In the genomic region with DNA sequence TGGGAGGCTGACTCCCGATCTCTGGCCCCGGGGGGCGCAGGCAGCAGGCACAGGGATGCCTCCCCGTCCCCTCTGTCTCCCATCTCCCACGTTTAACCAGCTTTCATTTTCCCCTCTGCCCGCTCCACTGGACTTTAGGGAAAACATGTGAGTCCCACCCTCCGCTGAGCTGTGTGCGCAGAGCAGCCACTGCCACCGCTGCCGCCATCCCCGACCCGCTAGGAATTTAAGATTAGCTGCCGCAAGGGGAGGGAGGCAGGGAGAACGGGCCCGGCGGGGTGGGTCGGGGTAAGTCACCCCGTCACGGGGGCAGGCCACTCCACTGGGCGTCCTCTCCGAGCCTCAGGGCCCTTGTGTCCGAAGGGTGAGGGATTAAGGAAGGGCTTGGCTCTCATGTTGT, we compare ENCODE assay signal across 21 cellular contexts. TPM values are rescaled to one million over a fixed set of nuclear protein-coding genes. Genes with fewer than 3 reads are reported as not detected.
DNase-seq lines count a peak whose midpoint lies in the region; ATAC-seq, FAIRE-seq and TF ChIP-seq lines count a peak whose summit lies in the region.
"Had no signal": no experiment of that assay in that cellular context is flagged by ENCODE, and none has a peak within 500 bp of the region (broad histone marks: within the 10 kb centered on the region; RNA-seq: fewer than 3 reads in every experiment).

No MANE protein-coding gene starts in this region.

- peak overlapping the region; percentile 41; the same call in 1 of the 2 replicates for H3K9ac ChIP-seq in BLaER1
- H3K9ac ChIP-seq in K562 (ENCODE audit: insufficient read depth in 1 of 2, low read depth in 2 of 2, low read length in 2 of 2): peak overlapping the region in 1 of 2 experiments; percentile 71; a peak in 2 of 4 replicates

- no peaks in the 10 kb centered on the region for H3K9me1 ChIP-seq in K562 (ENCODE audit: control insufficient read depth, insufficient read depth, low read length)

- in situ Hi-C loops in K562 (cut with MboI): no loop called here

- H3K36me3 ChIP-seq in BLaER1: no peaks in the 10 kb centered on the region
- no peaks in the 10 kb centered on the region for H3K36me3 ChIP-seq in K562 (ENCODE audit: control insufficient read depth, insufficient read depth, low read length)
- no peaks in the 10 kb centered on the region for H3K36me3 ChIP-seq in osteoblast (ENCODE audit: insufficient read depth, low read length)

- intact Hi-C loops in K562 (cut with micrococcal nuclease): no loop called here

- TF ChIP-seq POLR2A in K562 (conservative IDR thresholded peaks at IDR 0.05): no peak

- no peak for TF ChIP-seq EP300 in K562 (IDR thresholded peaks at IDR 0.05; ENCODE audit: low read length)

- FAIRE-seq in K562 (lab: Jason Lieb, UNC): no peak
- FAIRE-seq: A204.1, GM12891, GM18507, H54 had no signal

- no peak overlapping the region for H2AFZ ChIP-seq in K562 (ENCODE audit: low read depth, low read length)
- H2AFZ ChIP-seq in osteoblast (ENCODE audit: low read length): no peak overlapping the region
- H2AFZ ChIP-seq: GM23338 had no signal

- H3K27me3 ChIP-seq in BLaER1: no peaks in the 10 kb centered on the region
- H3K27me3 ChIP-seq in K562 (ENCODE audit: control insufficient read depth in 2 of 2, insufficient read depth in 2 of 2, low read length in 2 of 2): peaks cover 7 to 13% of the 10 kb centered on the region in 2 experiments; a peak in 4 of 5 replicates
- no peaks in the 10 kb centered on the region for H3K27me3 ChIP-seq in osteoblast (ENCODE audit: insufficient read depth, low read length)

- TF ChIP-seq CTCF in K562 (IDR thresholded peaks at IDR 0.05 in 2 of 3, conservative IDR thresholded peaks at IDR 0.05 in 1 of 3; ENCODE audit: insufficient read depth in 2 of 3, low read depth in 1 of 3, low read length in 3 of 3) (no peak), osteoblast (IDR thresholded peaks at IDR 0.05; ENCODE audit: extremely low read depth, low read depth, low read length) (no peak)

- H3K79me2 ChIP-seq in K562 (ENCODE audit: control insufficient read depth, insufficient read depth, low read length): no peaks in the 10 kb centered on the region
- no peaks in the 10 kb centered on the region for H3K79me2 ChIP-seq in osteoblast (ENCODE audit: insufficient read depth, low read length)

- no peaks in the 10 kb centered on the region for H3K9me3 ChIP-seq in BLaER1
- no peaks in the 10 kb centered on the region for H3K9me3 ChIP-seq in K562 (replicated peaks; ENCODE audit: control insufficient read depth, insufficient read depth, low read depth, low read length)
- H3K9me3 ChIP-seq in osteoblast (ENCODE audit: low read depth, low read length): no peaks in the 10 kb centered on the region

- H3K4me1 ChIP-seq in BLaER1: peaks cover 22% of the 10 kb centered on the region
- peaks cover 7 to 26% of the 10 kb centered on the region in 2 experiments; a peak in 4 of 5 replicates for H3K4me1 ChIP-seq in K562 (replicated peaks in 1 of 2; ENCODE audit: control insufficient read depth in 2 of 2, insufficient read depth in 2 of 2, low read length in 2 of 2)
- no peaks in the 10 kb centered on the region for H3K4me1 ChIP-seq in osteoblast (ENCODE audit: insufficient read depth, low read length)

- ATAC-seq in K562 (no peak), HG03175 (IDR thresholded peaks at IDR 0.05; ENCODE audit: unreplicated experiment) (no peak), HG03139 (IDR thresholded peaks at IDR 0.05; ENCODE audit: unreplicated experiment) (no peak), HG03378 (IDR thresholded peaks at IDR 0.05; ENCODE audit: unreplicated experiment) (no peak)
- ATAC-seq: GM23338 had no signal

- peak overlapping the region; percentile 53 for H3K4me2 ChIP-seq in BLaER1
- no peak overlapping the region for H3K4me2 ChIP-seq in K562 (ENCODE audit: insufficient read depth, low read length)
- H3K4me2 ChIP-seq in osteoblast (ENCODE audit: insufficient read depth, low read length): no peak overlapping the region
- H3K4me2 ChIP-seq: GM23338 had no signal

- WGBS in K562 (ENCODE audit: insufficient coverage, low coverage, missing lambda C conversion rate): 27% methylated on average over 15 of the region's 22 CpGs

- POLR2A ChIA-PET in K562 (lab: Yijun Ruan, JAX): interaction anchor here (0.7 kb wide), 1 partner anchor 50 kb away, joined by 3 read pairs; the partner anchor contains the start of gene CCDC124

- DNase-seq in K562 (ENCODE audit: extremely low read depth in 1 of 4, low spot score in 3 of 4): no peak
- peak; percentile 4 for DNase-seq in iPS-NIHi11 (ENCODE audit: low spot score)
- peak; percentile 23 for DNase-seq in osteoblast (ENCODE audit: insufficient read length, low spot score, missing footprints)
- DNase-seq in SKM-1 (lab: John Stamatoyannopoulos, UW; ENCODE audit: unreplicated experiment): no peak
- DNase-seq: Calu3; CD4-positive, alpha-beta T cell; CD8-positive, alpha-beta memory T cell; DMS79 treated with DMSO at 0.1 percent for 48 hours; GF-D8; HCEC 1CT had no signal

- H4K20me1 ChIP-seq in BLaER1 (no peaks in the 10 kb centered on the region), K562 (replicated peaks; ENCODE audit: control insufficient read depth, insufficient read depth, low read length) (no peaks in the 10 kb centered on the region), osteoblast (ENCODE audit: insufficient read depth, low read length) (no peaks in the 10 kb centered on the region)

- TF ChIP-seq RAD21 in K562 (CRISPR knock-in tag; conservative IDR thresholded peaks at IDR 0.05 in 1 of 2, IDR thresholded peaks at IDR 0.05 in 1 of 2): no peak

- H3K4me3 ChIP-seq in BLaER1 (no peak overlapping the region), K562 (no peak overlapping the region), osteoblast (ENCODE audit: insufficient read depth, low read length) (no peak overlapping the region)
- H3K4me3 ChIP-seq: GM23338 had no signal

- H3K27ac ChIP-seq in BLaER1: no peak overlapping the region
- no peak overlapping the region for H3K27ac ChIP-seq in K562 (ENCODE audit: extremely low read depth, low read depth, low read length)
- H3K27ac ChIP-seq in osteoblast (ENCODE audit: low read depth, low read length): no peak overlapping the region
- H3K27ac ChIP-seq: 22Rv1 had no signal

- CTCF ChIA-PET in K562 (lab: Yijun Ruan, JAX; ENCODE audit: low intra/inter-chr PET ratio): no interaction called here

- no TSS peak for BruUV-seq in K562 (replicated peaks; lab: Mats Ljungman, UMichigan)

RNA-seq across cellular contexts. Expression of gene KCNN1, which starts 15.5 kb away (rescaled TPM):
- total RNA-seq in K562 (2011; cell fraction: chromatin; rRNA removed; ENCODE audit: low replicate concordance): 1.2 and 3.6 TPM in 2 replicates
- 2.8 TPM in 2 replicates for total RNA-seq in K562 (2011; cell fraction: nucleolus; rRNA removed)
- 1.5 and 2.7 TPM in 2 replicates for total RNA-seq in K562 (2011; cell fraction: nucleoplasm; rRNA removed)
- total RNA-seq in K562 (2014; rRNA removed) (1.4 and 5.2 TPM in 2 replicates), K562 (2014; rRNA removed; fragmentation: Illumina TruSeq; extraction: Trizol) (0.22 and 0.33 TPM in 2 replicates), K562 (2015; rRNA removed; fragmentation: Illumina TruSeq; extraction: Trizol) (0.72 and 0.98 TPM in 2 replicates), K562 (2021) (4.7 and 6.2 TPM in 2 replicates), osteoblast (under 0.01 TPM in 1 of 2 replicates, not detected in the other)
- polyA plus RNA-seq in K562 (2011; rRNA removed) (1.4 and 2.9 TPM in 2 replicates), K562 (2014; fragmentation: Illumina TruSeq; extraction: Trizol) (0.25 and 1.1 TPM in 2 replicates), K562 (2014; fragmentation: Nextera tagmentation; extraction: Ambion mirVana) (under 1 TPM; 0.01 to 0.04 TPM), K562 (2014; rRNA removed) (1.3 and 3.2 TPM in 2 replicates)
- 4.5 and 7.9 TPM in 2 replicates for polyA plus RNA-seq in K562 (2011; cell fraction: cytosol; rRNA removed)
- polyA plus RNA-seq in K562 (2011; cell fraction: nucleus; rRNA removed): 2.2 and 3.5 TPM in 2 replicates
- polyA plus RNA-seq in K562 (2012): 2.7 and 5.0 TPM in 2 replicates
- polyA minus RNA-seq in K562 (2011; rRNA and poly(A)+ RNA removed): 1.2 and 1.5 TPM in 2 replicates
- polyA minus RNA-seq in K562 (2011; cell fraction: cytosol; rRNA and poly(A)+ RNA removed): 3.6 and 4.8 TPM in 2 replicates
- polyA minus RNA-seq in K562 (2011; cell fraction: nucleus; rRNA and poly(A)+ RNA removed): 2.2 and 2.4 TPM in 2 replicates
- total RNA-seq: Calu3; CD4-positive, alpha-beta T cell had no signal
- polyA plus RNA-seq: CD14-positive monocyte; CD8-positive, alpha-beta memory T cell had no signal

RNA-seq across cellular contexts. Expression of gene ARRDC2, which starts 25.5 kb away (rescaled TPM):
- 23.6 and 51.1 TPM in 2 replicates for total RNA-seq in K562 (2011; cell fraction: chromatin; rRNA removed; ENCODE audit: low replicate concordance)
- 35.1 and 37.9 TPM in 2 replicates for total RNA-seq in K562 (2011; cell fraction: nucleolus; rRNA removed)
- total RNA-seq in K562 (2011; cell fraction: nucleoplasm; rRNA removed): 17.8 and 21.5 TPM in 2 replicates
- total RNA-seq in K562 (2014; rRNA removed): 25.6 and 25.9 TPM in 2 replicates
- 12.2 and 13.1 TPM in 2 replicates for total RNA-seq in K562 (2014; rRNA removed; fragmentation: Illumina TruSeq; extraction: Trizol)
- total RNA-seq in K562 (2015; rRNA removed; fragmentation: Illumina TruSeq; extraction: Trizol): 16.0 and 16.1 TPM in 2 replicates
- 23.3 and 27.4 TPM in 2 replicates for total RNA-seq in K562 (2021)
- 11.5 and 15.2 TPM in 2 replicates for polyA plus RNA-seq in K562 (2011; rRNA removed)
- 9.5 and 28.8 TPM in 2 replicates for polyA plus RNA-seq in K562 (2011; cell fraction: cytosol; rRNA removed)
- 18.6 and 37.6 TPM in 2 replicates for polyA plus RNA-seq in K562 (2011; cell fraction: nucleus; rRNA removed)
- polyA plus RNA-seq in K562 (2012): 13.2 and 16.4 TPM in 2 replicates
- 12.7 and 15.6 TPM in 2 replicates for polyA plus RNA-seq in K562 (2014; fragmentation: Illumina TruSeq; extraction: Trizol)
- polyA plus RNA-seq in K562 (2014; fragmentation: Nextera tagmentation; extraction: Ambion mirVana): 1 to 10 TPM; 1.9 to 2.7 TPM
- polyA plus RNA-seq in K562 (2014; rRNA removed): 25.7 and 25.8 TPM in 2 replicates
- polyA minus RNA-seq in K562 (2011; rRNA and poly(A)+ RNA removed): 4.2 and 6.4 TPM in 2 replicates
- 10.2 and 11.2 TPM in 2 replicates for polyA minus RNA-seq in K562 (2011; cell fraction: cytosol; rRNA and poly(A)+ RNA removed)
- polyA minus RNA-seq in K562 (2011; cell fraction: nucleus; rRNA and poly(A)+ RNA removed): 10.5 and 11.0 TPM in 2 replicates
- 15.9 and 22.4 TPM in 2 replicates for total RNA-seq in osteoblast

RNA-seq across cellular contexts. Expression of gene CCDC124, which starts 49.6 kb away (rescaled TPM):
- total RNA-seq in K562 (2011; cell fraction: chromatin; rRNA removed; ENCODE audit: low replicate concordance): 16.5 and 44.8 TPM in 2 replicates
- total RNA-seq in K562 (2011; cell fraction: nucleolus; rRNA removed): 48.6 and 53.7 TPM in 2 replicates
- 28.2 and 35.4 TPM in 2 replicates for total RNA-seq in K562 (2011; cell fraction: nucleoplasm; rRNA removed)
- total RNA-seq in K562 (2014; rRNA removed) (150 and 197 TPM in 2 replicates), K562 (2014; rRNA removed; fragmentation: Illumina TruSeq; extraction: Trizol) (4.1 and 5.8 TPM in 2 replicates), K562 (2015; rRNA removed; fragmentation: Illumina TruSeq; extraction: Trizol) (38.5 and 40.5 TPM in 2 replicates), K562 (2021) (145 and 149 TPM in 2 replicates), osteoblast (15.9 and 21.5 TPM in 2 replicates)
- polyA plus RNA-seq in K562 (2011; rRNA removed) (38.0 and 40.1 TPM in 2 replicates), K562 (2014; fragmentation: Illumina TruSeq; extraction: Trizol) (28.1 and 97.0 TPM in 2 replicates), K562 (2014; fragmentation: Nextera tagmentation; extraction: Ambion mirVana) (10 to 100 TPM in 1 of 2 experiments, 1 to 10 TPM in 1; 6.6 to 19.4 TPM), K562 (2014; rRNA removed) (213 and 234 TPM in 2 replicates)
- 63.8 and 189 TPM in 2 replicates for polyA plus RNA-seq in K562 (2011; cell fraction: cytosol; rRNA removed)
- 31.4 and 62.8 TPM in 2 replicates for polyA plus RNA-seq in K562 (2011; cell fraction: nucleus; rRNA removed)
- 66.3 and 130 TPM in 2 replicates for polyA plus RNA-seq in K562 (2012)
- polyA minus RNA-seq in K562 (2011; rRNA and poly(A)+ RNA removed): 7.0 and 9.2 TPM in 2 replicates
- polyA minus RNA-seq in K562 (2011; cell fraction: cytosol; rRNA and poly(A)+ RNA removed): 24.4 and 37.9 TPM in 2 replicates
- polyA minus RNA-seq in K562 (2011; cell fraction: nucleus; rRNA and poly(A)+ RNA removed): 10.2 and 13.8 TPM in 2 replicates

Comparison
In these comparisons a context has a peak if more than half of its experiments do, and no peak if none do; other contexts are left out.
1. DNase-seq: peak in iPS-NIHi11 (single experiment) and osteoblast (single experiment); none in K562 (0 of 4) and SKM-1 (single experiment).